In the genomic region with DNA sequence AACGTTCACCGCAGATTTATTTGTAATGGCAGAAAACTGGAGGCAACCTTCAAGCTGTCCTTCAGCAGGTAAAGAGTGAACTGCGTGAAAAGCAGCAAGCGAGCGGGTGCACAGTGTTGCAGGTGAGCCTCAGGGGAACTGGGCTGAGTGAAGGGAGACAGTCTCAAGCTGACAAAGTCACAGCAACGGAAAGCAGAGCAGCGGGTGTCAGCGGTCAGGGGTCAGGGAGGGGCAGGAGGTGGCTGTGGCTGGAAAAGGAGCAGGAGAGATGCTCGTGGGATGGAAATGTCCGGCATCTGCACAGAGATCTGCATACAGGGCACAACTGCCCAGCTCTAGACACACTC, we compare ENCODE assay signal across 10 cellular contexts. TPM values are rescaled to one million over a fixed set of nuclear protein-coding genes. Genes with fewer than 3 reads are reported as not detected.
A peak's percentile ranks its signal among the peaks of the same experiment; 100 is the strongest.
DNase-seq lines count a peak whose midpoint lies in the region; ATAC-seq and TF ChIP-seq lines count a peak whose summit lies in the region.
"Had no signal": no experiment of that assay in that cellular context is flagged by ENCODE, and none has a peak within 500 bp of the region (broad histone marks: within the 10 kb centered on the region; RNA-seq: fewer than 3 reads in every experiment).

No MANE protein-coding gene starts in this region.

- H3K27ac Mint-ChIP-seq in memory B cell: no peak overlapping the region
- H3K27ac Mint-ChIP-seq: natural killer cell treated with Interleukin-12 subunit alpha and Interleukin-12 subunit beta and Interleukin-15 and Interleukin-18, amount 100 ng/mL, for 72 hours had no signal

- no peak overlapping the region for H3K4me3 Mint-ChIP-seq in memory B cell
- H3K4me3 Mint-ChIP-seq: natural killer cell treated with Interleukin-12 subunit alpha and Interleukin-12 subunit beta and Interleukin-15 and Interleukin-18, amount 100 ng/mL, for 72 hours had no signal

- DNase-seq in GM06990 (ENCODE audit: extremely low read depth, insufficient read length) (peak; percentile 33), memory B cell (ENCODE audit: low spot score in 2 of 2) (peak in 1 of 2 donors; percentile 49), NCI-H1436 (lab: John Stamatoyannopoulos, UW) (no peak), psoas muscle (no peak), OCI-M2 (lab: John Stamatoyannopoulos, UW; ENCODE audit: unreplicated experiment) (no peak)
- DNase-seq in activated CD4-positive, alpha-beta T cell treated with anti-CD3 and anti-CD28 coated beads, Interleukin-2, amount 50 U/mL, for 1 hour: peak; percentile 52
- DNase-seq: NCI-H748 treated with DMSO at 0.1 percent for 48 hours, testis had no signal

- H3K27me3 ChIP-seq in GM06990 (replicated peaks; ENCODE audit: control insufficient read depth, insufficient read depth, low read length): no peaks in the 10 kb centered on the region
- no peaks in the 10 kb centered on the region for H3K27me3 ChIP-seq in psoas muscle (ENCODE audit: insufficient read depth in 3 of 3, low read length in 2 of 3)
- H3K27me3 ChIP-seq: testis had no signal

- 65 to 69% (median 67%) methylated on average over 10 of the region's 10 CpGs for WGBS in psoas muscle, 3 donors

- H3K36me3 ChIP-seq in GM06990 (ENCODE audit: control insufficient read depth, insufficient read depth, low read length) (no peaks in the 10 kb centered on the region), psoas muscle (ENCODE audit: insufficient read depth in 1 of 2, low read depth in 1 of 2) (no peaks in the 10 kb centered on the region)

- TF ChIP-seq CTCF in GM06990 (IDR thresholded peaks at IDR 0.05; ENCODE audit: insufficient read depth, low read length, poor library complexity, severe bottlenecking) (no peak), psoas muscle (IDR thresholded peaks at IDR 0.05) (no peak)

- H3K4me3 ChIP-seq in GM06990 (replicated peaks; ENCODE audit: low read depth, low read length): no peak overlapping the region
- no peak overlapping the region for H3K4me3 ChIP-seq in psoas muscle
- H3K4me3 ChIP-seq: testis had no signal

- no peaks in the 10 kb centered on the region for H3K27me3 Mint-ChIP-seq in memory B cell
- H3K27me3 Mint-ChIP-seq: natural killer cell treated with Interleukin-12 subunit alpha and Interleukin-12 subunit beta and Interleukin-15 and Interleukin-18, amount 100 ng/mL, for 72 hours had no signal

- no peaks in the 10 kb centered on the region for H3K36me3 Mint-ChIP-seq in memory B cell
- H3K36me3 Mint-ChIP-seq: natural killer cell treated with Interleukin-12 subunit alpha and Interleukin-12 subunit beta and Interleukin-15 and Interleukin-18, amount 100 ng/mL, for 72 hours had no signal

- H3K27ac ChIP-seq in psoas muscle: no peak overlapping the region
- H3K27ac ChIP-seq: testis had no signal

- no peaks in the 10 kb centered on the region for H3K9me3 Mint-ChIP-seq in memory B cell
- H3K9me3 Mint-ChIP-seq: natural killer cell treated with Interleukin-12 subunit alpha and Interleukin-12 subunit beta and Interleukin-15 and Interleukin-18, amount 100 ng/mL, for 72 hours had no signal

- ATAC-seq in GM21619 (IDR thresholded peaks at IDR 0.05; ENCODE audit: unreplicated experiment) (peak; percentile 63), memory B cell (ENCODE audit: low read depth) (peak; percentile 64), psoas muscle (no peak)

- peaks cover 9% of the 10 kb centered on the region for H3K4me1 Mint-ChIP-seq in memory B cell

- intact Hi-C loops in psoas muscle (cut with DNase I): no loop called here

- H3K4me1 ChIP-seq in psoas muscle: peaks cover 9% of the 10 kb centered on the region

- no peaks in the 10 kb centered on the region for H3K9me3 ChIP-seq in psoas muscle
- H3K9me3 ChIP-seq: testis had no signal

RNA-seq across cellular contexts. Expression of gene RASA3, which starts 8.5 kb away (rescaled TPM):
- 10 to 100 TPM in 3 of 4 donors, 1 to 10 TPM in 1; 9.2 to 20.2 (median 14.5) TPM for total RNA-seq in psoas muscle
- 10 to 100 TPM in 1 of 3 donors, 1 to 10 TPM in 2; 4.8 to 24.4 (median 5.2) TPM for polyA plus RNA-seq in psoas muscle

RNA-seq across cellular contexts. Expression of gene CFAP97D2, which starts 38.2 kb away (rescaled TPM):
- total RNA-seq in psoas muscle: not detected
- under 1 TPM in 1 of 3 donors, not detected in 2; 0.09 TPM for polyA plus RNA-seq in psoas muscle
- total RNA-seq: natural killer cell treated with Interleukin-12 subunit alpha and Interleukin-12 subunit beta and Interleukin-15 and Interleukin-18, amount 100 ng/mL, for 72 hours had no signal

Comparison
In these comparisons a context has a peak if more than half of its experiments do, and no peak if none do; other contexts are left out.
1. DNase-seq: peak in GM06990 (single experiment) and activated CD4-positive, alpha-beta T cell treated with anti-CD3 and anti-CD28 coated beads, Interleukin-2, amount 50 U/mL, for 1 hour (single experiment); none in NCI-H1436 (single experiment), psoas muscle (0 of 2) and OCI-M2 (single experiment).
2. ATAC-seq: peak in GM21619 (single experiment) and memory B cell (single experiment); none in psoas muscle (0 of 4).